ENCODE assay signal across 16 cellular contexts in the genomic region with DNA sequence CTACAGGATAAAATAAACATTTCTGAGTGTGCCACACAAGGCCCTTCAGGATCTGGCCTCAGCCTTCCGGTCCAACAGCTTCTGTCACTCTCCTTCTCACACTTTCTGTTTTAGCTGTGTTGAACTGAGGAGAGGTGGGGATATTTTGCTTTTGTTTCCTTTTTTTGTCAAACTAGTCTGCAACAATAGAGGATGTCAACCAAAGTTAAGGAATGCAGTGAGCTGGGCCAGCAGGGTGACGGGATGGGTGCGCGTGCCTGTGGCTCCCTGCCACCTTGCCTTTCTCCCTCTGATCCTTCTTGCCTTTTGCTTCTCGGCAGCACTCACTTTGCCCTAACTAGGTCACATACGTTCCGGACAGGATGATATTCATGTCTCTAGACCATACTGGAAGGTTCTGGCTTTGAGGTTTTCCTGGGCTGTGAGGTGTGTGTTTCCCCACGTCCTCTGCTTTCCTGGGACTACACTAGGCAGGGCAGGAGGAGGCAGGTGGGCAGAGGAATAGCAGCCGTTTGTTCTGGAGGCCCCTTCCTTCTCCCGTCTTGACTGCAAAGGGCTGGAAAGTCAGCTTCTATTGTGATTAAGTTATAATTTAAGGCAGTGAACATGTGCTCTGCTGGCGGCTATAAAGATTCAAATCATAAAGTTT.
DNase-seq lines count a peak whose midpoint lies in the region; ATAC-seq and TF ChIP-seq lines count a peak whose summit lies in the region.
"Had no signal": no experiment of that assay in that cellular context is flagged by ENCODE, and none has a peak within 500 bp of the region (broad histone marks: within the 10 kb centered on the region; RNA-seq: fewer than 3 reads in every experiment).

No MANE protein-coding gene starts in this region.

- H3K4me3 Mint-ChIP-seq in activated CD4-positive, alpha-beta T cell treated with anti-CD3 and anti-CD28 coated beads, Interleukin-2, amount 10 ng/mL, durations not matched to agents 24 days and 14 days = peak overlapping the region; percentile 52
- peak overlapping the region; percentile 70 for H3K4me3 Mint-ChIP-seq in T-helper 17 cell

- H3K4me1 ChIP-seq in lower lobe of right lung = peaks cover 8% of the 10 kb centered on the region
- H3K4me1 ChIP-seq in thyroid gland = peaks cover 0 to 10% of the 10 kb centered on the region in 2 donors
- H3K4me1 ChIP-seq: colonic mucosa had no signal

- H3K9me3 ChIP-seq in T-helper 17 cell (ENCODE audit: control insufficient read depth, low read length, poor library complexity, severe bottlenecking) = no peaks in the 10 kb centered on the region
- H3K9me3 ChIP-seq in lower lobe of right lung = no peaks in the 10 kb centered on the region
- H3K9me3 ChIP-seq in thyroid gland = no peaks in the 10 kb centered on the region
- H3K9me3 ChIP-seq: colonic mucosa had no signal

- DNase-seq in activated CD4-positive, alpha-beta T cell treated with anti-CD3 and anti-CD28 coated beads, Interleukin-2, amount 10 ng/mL, durations not matched to agents 24 days and 14 days = peak; percentile 57
- DNase-seq in activated CD4-positive, alpha-beta T cell treated with anti-CD3 and anti-CD28 coated beads for 1 hour = no peak
- no peak for DNase-seq in T-helper 17 cell
- DNase-seq in lower lobe of right lung = no peak
- DNase-seq in thyroid gland = peak; percentile 52
- DNase-seq in NCI-H1436 (lab: John Stamatoyannopoulos, UW) = no peak
- DNase-seq in NCI-H187 (lab: John Stamatoyannopoulos, UW) = no peak
- DNase-seq: activated CD4-positive, alpha-beta T cell treated with anti-CD3 and anti-CD28 coated beads, Interleukin-2, amount 50 U/mL, for 48 hours; activated naive CD4-positive, alpha-beta T cell treated with Interleukin-2 at 50 U/mL for 16 hours; colonic mucosa; kidney glomerular epithelial cell; NCI-H1092; NCI-H748 treated with DMSO at 0.1 percent for 48 hours; stimulated activated CD4-positive, alpha-beta T cell treated with anti-CD3 and anti-CD28 coated beads, Interleukin-4, amount 100 ng/mL, for 1 hour had no signal

- H3K27ac Mint-ChIP-seq in activated CD4-positive, alpha-beta T cell treated with anti-CD3 and anti-CD28 coated beads, Interleukin-2, amount 10 ng/mL, durations not matched to agents 24 days and 14 days = no peak overlapping the region
- H3K27ac Mint-ChIP-seq in T-helper 17 cell = no peak overlapping the region

- peaks cover 9% of the 10 kb centered on the region for H3K4me1 Mint-ChIP-seq in activated CD4-positive, alpha-beta T cell treated with anti-CD3 and anti-CD28 coated beads, Interleukin-2, amount 10 ng/mL, durations not matched to agents 24 days and 14 days
- peaks cover 6% of the 10 kb centered on the region for H3K4me1 Mint-ChIP-seq in T-helper 17 cell

- 29 to 31% methylated on average over 11 of the region's 11 CpGs for WGBS in thyroid gland, 2 donors

- H3K27ac ChIP-seq in lower lobe of right lung (peak overlapping the region; percentile 7), thyroid gland (peak overlapping the region in 1 of 3 donors; percentile 39)
- H3K27ac ChIP-seq: colonic mucosa, SK-N-MC had no signal

- no peaks in the 10 kb centered on the region for H3K9me3 Mint-ChIP-seq in activated CD4-positive, alpha-beta T cell treated with anti-CD3 and anti-CD28 coated beads, Interleukin-2, amount 10 ng/mL, durations not matched to agents 24 days and 14 days

- intact Hi-C loops in activated CD4-positive, alpha-beta T cell treated with anti-CD3 and anti-CD28 coated beads, Interleukin-2, amount 10 ng/mL, durations not matched to agents 24 days and 14 days (cut with micrococcal nuclease) = no loop called here
- intact Hi-C loops in lower lobe of right lung (cut with DNase I) = no loop called here
- intact Hi-C loops in thyroid gland (cut with DNase I) = no loop called here

- H3K4me3 ChIP-seq in lower lobe of right lung = no peak overlapping the region
- H3K4me3 ChIP-seq in thyroid gland (replicated peaks in 1 of 3) = no peak overlapping the region
- H3K4me3 ChIP-seq: colonic mucosa, SK-N-MC had no signal

- H3K27me3 ChIP-seq in lower lobe of right lung (ENCODE audit: low read depth) (no peaks in the 10 kb centered on the region), thyroid gland (no peaks in the 10 kb centered on the region)
- H3K27me3 ChIP-seq: colonic mucosa had no signal

- H3K36me3 Mint-ChIP-seq in activated CD4-positive, alpha-beta T cell treated with anti-CD3 and anti-CD28 coated beads, Interleukin-2, amount 10 ng/mL, durations not matched to agents 24 days and 14 days (ENCODE audit: low read depth) = no peaks in the 10 kb centered on the region
- H3K36me3 Mint-ChIP-seq in T-helper 17 cell (ENCODE audit: low read depth) = peaks cover 2% of the 10 kb centered on the region

- H3K27me3 Mint-ChIP-seq in activated CD4-positive, alpha-beta T cell treated with anti-CD3 and anti-CD28 coated beads, Interleukin-2, amount 10 ng/mL, durations not matched to agents 24 days and 14 days = peaks cover 8% of the 10 kb centered on the region
- peaks cover 42% of the 10 kb centered on the region for H3K27me3 Mint-ChIP-seq in T-helper 17 cell

- H3K36me3 ChIP-seq in lower lobe of right lung = no peaks in the 10 kb centered on the region
- H3K36me3 ChIP-seq in thyroid gland = no peaks in the 10 kb centered on the region
- H3K36me3 ChIP-seq: colonic mucosa had no signal

- no peak for TF ChIP-seq POLR2A in thyroid gland (IDR thresholded peaks at IDR 0.05)

- ATAC-seq in T-helper 17 cell (no peak), lower lobe of right lung (peak; percentile 37), GM21723 (IDR thresholded peaks at IDR 0.05; ENCODE audit: unreplicated experiment) (no peak)

- TF ChIP-seq CTCF in lower lobe of right lung (IDR thresholded peaks at IDR 0.05) (no peak), thyroid gland (IDR thresholded peaks at IDR 0.05) (no peak)

Comparison
In these comparisons a context has a peak if more than half of its experiments do, and no peak if none do; other contexts are left out.
1. DNase-seq: peak in activated CD4-positive, alpha-beta T cell treated with anti-CD3 and anti-CD28 coated beads, Interleukin-2, amount 10 ng/mL, durations not matched to agents 24 days and 14 days (single experiment) and thyroid gland (2 of 2); none in activated CD4-positive, alpha-beta T cell treated with anti-CD3 and anti-CD28 coated beads for 1 hour (single experiment), T-helper 17 cell (0 of 3), lower lobe of right lung (single experiment), NCI-H1436 (single experiment) and NCI-H187 (0 of 2).
2. ATAC-seq: peak in lower lobe of right lung (2 of 2); none in T-helper 17 cell (single experiment) and GM21723 (single experiment).